In the genomic region with DNA sequence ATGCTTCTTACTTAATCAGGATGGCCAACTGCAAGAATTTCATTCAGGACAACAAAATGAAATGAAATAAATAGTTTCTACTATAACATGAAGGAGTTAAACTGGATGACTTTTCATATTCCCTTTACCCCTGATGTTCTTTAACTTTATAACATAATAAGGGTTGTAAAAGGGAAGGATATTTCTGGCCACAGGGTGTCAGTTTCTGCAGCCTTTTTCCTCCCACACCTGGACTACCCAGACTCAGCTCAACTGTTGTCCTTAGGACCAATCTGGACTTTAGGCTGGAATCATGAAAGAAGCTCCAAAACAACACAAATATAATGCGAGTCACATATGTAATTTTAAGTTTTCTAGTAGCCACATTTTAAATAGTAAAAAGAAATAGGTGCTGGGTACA, we compare ENCODE assay signal across 20 cellular contexts. TPM values are rescaled to one million over a fixed set of nuclear protein-coding genes. Genes with fewer than 3 reads are reported as not detected.
DNase-seq lines count a peak whose midpoint lies in the region; ATAC-seq and TF ChIP-seq lines count a peak whose summit lies in the region.
"Had no signal": no experiment of that assay in that cellular context is flagged by ENCODE, and none has a peak within 500 bp of the region (broad histone marks: within the 10 kb centered on the region; RNA-seq: fewer than 3 reads in every experiment).

No MANE protein-coding gene starts in this region.

- H3K36me3 ChIP-seq in IMR-90 (ENCODE audit: control insufficient read depth, insufficient read depth, low read length): no peaks in the 10 kb centered on the region
- no peaks in the 10 kb centered on the region for H3K36me3 ChIP-seq in PC-3 (ENCODE audit: low read depth, low read length)
- H3K36me3 ChIP-seq in transverse colon: no peaks in the 10 kb centered on the region
- H3K36me3 ChIP-seq: Peyer's patch had no signal

- no peak overlapping the region for H2BK15ac ChIP-seq in IMR-90 (ENCODE audit: low read depth, low read length)

- no peaks in the 10 kb centered on the region for H3K9me2 ChIP-seq in PC-3 (replicated peaks; ENCODE audit: low read length)

- no peaks in the 10 kb centered on the region for H3K79me1 ChIP-seq in IMR-90 (ENCODE audit: low read depth in 1 of 2, low read length in 2 of 2)

- no peak for ATAC-seq in IMR-90 (ENCODE audit: low read depth)
- peak; percentile 50; the same call in 1 of the 2 replicates for ATAC-seq in PC-3
- peak; percentile 89 for ATAC-seq in left colon
- no peak for ATAC-seq in HG03469 (IDR thresholded peaks at IDR 0.05; ENCODE audit: unreplicated experiment)
- ATAC-seq in HG02610 (IDR thresholded peaks at IDR 0.05; ENCODE audit: unreplicated experiment): no peak
- ATAC-seq: Right ventricle myocardium inferior had no signal

- no peak overlapping the region for H3K56ac ChIP-seq in IMR-90 (ENCODE audit: extremely low read depth, insufficient read depth, low read length)

- H3K79me2 ChIP-seq in PC-3 (ENCODE audit: low read length): no peaks in the 10 kb centered on the region

- in situ Hi-C loops in IMR-90 (cut with MboI; ENCODE audit: low sequenced_read_pairs): no loop called here
- in situ Hi-C loops in transverse colon (cut with MboI; ENCODE audit: low pct_ligation_motif_present in 1 of 4, low pct_unique_long_range_greater_than_20kb in 1 of 4, low sequenced_read_pairs in 3 of 4): no loop called here

- no peak for TF ChIP-seq EP300 in transverse colon (IDR thresholded peaks at IDR 0.05; ENCODE audit: low read depth)

- no peak overlapping the region for H4K8ac ChIP-seq in IMR-90 (ENCODE audit: low read depth in 2 of 2, low read length in 2 of 2)

- TF ChIP-seq RAD21 in IMR-90 (IDR thresholded peaks at IDR 0.05; ENCODE audit: low read length): no peak

- POLR2A ChIA-PET in IMR-90 (lab: Charles Lee; ENCODE audit: unreplicated experiment) (no interaction called here), PC-3 (lab: Charles Lee; ENCODE audit: unreplicated experiment) (no interaction called here)

- H3K27ac ChIP-seq in IMR-90 (ENCODE audit: insufficient read depth, low read length) (no peak overlapping the region), PC-3 (ENCODE audit: low read length) (no peak overlapping the region), transverse colon (peak overlapping the region; percentile 52 to 87 (median 79))
- H3K27ac ChIP-seq: Peyer's patch had no signal

- H2BK5ac ChIP-seq in IMR-90 (ENCODE audit: low read depth, low read length, poor library complexity, severe bottlenecking): no peak overlapping the region

- dilution Hi-C loops in IMR-90 (cut with HindIII; ENCODE audit: low sequenced_read_pairs, unreplicated experiment): no loop called here

- H3K4me3 ChIP-seq in IMR-90 (ENCODE audit: insufficient read depth, low read depth, low read length) (no peak overlapping the region), PC-3 (ENCODE audit: low read length) (no peak overlapping the region), transverse colon (peak overlapping the region in 1 of 4 donors; percentile 17)
- H3K4me3 ChIP-seq: Peyer's patch had no signal

- H2BK120ac ChIP-seq in IMR-90 (ENCODE audit: low read depth, low read length): no peak overlapping the region

- DNase-seq in IMR-90 (no peak), PC-3 (peak; percentile 12), left colon (peak in 1 of 2 donors; percentile 47), transverse colon (peak; percentile 21), DMS153 (lab: John Stamatoyannopoulos, UW) (no peak)
- DNase-seq: CD4-positive, CD25-positive, alpha-beta regulatory T cell; COR-L47; DMS 273 treated with DMSO at 0.1 percent for 48 hours; H7; KG1; NCI-H1417; NCI-H187; NCI-H226; NCI-H524; Peyer's patch; SW 1271 had no signal

- no peak overlapping the region for H4K91ac ChIP-seq in IMR-90 (ENCODE audit: insufficient read depth, low read depth, low read length)

- H3K9me1 ChIP-seq in IMR-90 (ENCODE audit: insufficient read depth, low read length): peaks cover 3% of the 10 kb centered on the region; the same call in 1 of the 2 replicates

- no CpG with 5 or more reads among the region's 1 CpG for WGBS in IMR-90 (ENCODE audit: extremely low coverage in 2 of 2, insufficient read length in 1 of 2), 2 experiments
- WGBS in transverse colon (ENCODE audit: low coverage in 1 of 2), 2 donors: 33 to 72% methylated on average over 1 of the region's 1 CpG

- no peak overlapping the region for H4K5ac ChIP-seq in IMR-90 (ENCODE audit: low read depth, low read length)

- H2AK9ac ChIP-seq in IMR-90 (replicated peaks; ENCODE audit: low read depth, low read length, poor library complexity): no peak overlapping the region

- H3K18ac ChIP-seq in IMR-90 (ENCODE audit: low read depth, low read length): no peak overlapping the region

- H3K4me2 ChIP-seq in IMR-90 (ENCODE audit: low read depth, low read length) (no peak overlapping the region), PC-3 (ENCODE audit: low read length) (no peak overlapping the region)

- TF ChIP-seq CTCF in IMR-90 (conservative IDR thresholded peaks at IDR 0.05; ENCODE audit: low read depth, low read length) (no peak), PC-3 (conservative IDR thresholded peaks at IDR 0.05; ENCODE audit: low read depth, low read length) (no peak), transverse colon (IDR thresholded peaks at IDR 0.05) (peak in 1 of 5 experiments; percentile 11)

- intact Hi-C loops in IMR-90 (cut with micrococcal nuclease) (no loop called here), PC-3 (cut with micrococcal nuclease) (no loop called here), left colon (cut with DNase I, micrococcal nuclease) (no loop called here), transverse colon (cut with DNase I; ENCODE audit: low total_unique reads) (no loop called here)

- no peaks in the 10 kb centered on the region for H3K27me3 ChIP-seq in IMR-90 (ENCODE audit: control insufficient read depth, insufficient read depth, low read length)
- H3K27me3 ChIP-seq in PC-3 (ENCODE audit: low read length): no peaks in the 10 kb centered on the region
- no peaks in the 10 kb centered on the region for H3K27me3 ChIP-seq in transverse colon
- H3K27me3 ChIP-seq: Peyer's patch had no signal

- H3K23ac ChIP-seq in IMR-90 (ENCODE audit: low read depth, low read length): no peak overlapping the region

- H3K14ac ChIP-seq in IMR-90 (replicated peaks; ENCODE audit: low read depth, low read length): no peak overlapping the region

- H4K20me1 ChIP-seq in IMR-90 (ENCODE audit: insufficient read depth, low read length): no peaks in the 10 kb centered on the region
- no peaks in the 10 kb centered on the region for H4K20me1 ChIP-seq in PC-3 (ENCODE audit: low read length)

- H3K4ac ChIP-seq in IMR-90 (ENCODE audit: low read depth, low read length): no peak overlapping the region

- peaks cover 2% of the 10 kb centered on the region; the same call in 1 of the 2 replicates for H3K4me1 ChIP-seq in IMR-90 (ENCODE audit: control insufficient read depth, insufficient read depth, low read length)
- H3K4me1 ChIP-seq in PC-3 (ENCODE audit: insufficient read depth, low read length): peaks cover 22% of the 10 kb centered on the region
- peaks cover 4 to 45% (median 25%) of the 10 kb centered on the region in 4 donors for H3K4me1 ChIP-seq in transverse colon

- BruUV-seq in IMR-90 (replicated peaks; lab: Mats Ljungman, UMichigan) (no TSS peak), PC-3 (replicated peaks; lab: Mats Ljungman, UMichigan) (no TSS peak)

- H2BK20ac ChIP-seq in IMR-90 (ENCODE audit: low read depth, low read length): 0 out of 2 replicates have a peak overlapping the region, but pooled peaks have one; percentile 9

- no peak overlapping the region for H2AFZ ChIP-seq in IMR-90 (replicated peaks; ENCODE audit: low read length, poor library complexity)
- H2AFZ ChIP-seq in PC-3 (ENCODE audit: low read length): no peak overlapping the region

- CTCF ChIA-PET in IMR-90 (lab: Yijun Ruan, JAX) (no interaction called here), PC-3 (lab: Charles Lee) (interaction anchor here (0.6 to 0.9 kb wide), 3 partner anchors 56 to 110 kb away, joined by 3 to 9 read pairs (median 4); no protein-coding TSS in a partner anchor)

- TF ChIP-seq POLR2A in IMR-90 (IDR thresholded peaks at IDR 0.05; ENCODE audit: low read depth, low read length) (no peak), transverse colon (IDR thresholded peaks at IDR 0.05) (no peak)

- H3F3A ChIP-seq in PC-3 (ENCODE audit: low read length, unreplicated experiment): no peaks in the 10 kb centered on the region

- H3K9me3 ChIP-seq in IMR-90 (ENCODE audit: control insufficient read depth, insufficient read depth, low read length): no peaks in the 10 kb centered on the region; the same call in 1 of the 2 replicates
- no peaks in the 10 kb centered on the region for H3K9me3 ChIP-seq in PC-3 (ENCODE audit: low read length)
- H3K9me3 ChIP-seq in transverse colon: no peaks in the 10 kb centered on the region
- H3K9me3 ChIP-seq: Peyer's patch had no signal

- H2AK5ac ChIP-seq in IMR-90 (ENCODE audit: low read depth, low read length): no peak overlapping the region

- H3K9ac ChIP-seq in IMR-90 (ENCODE audit: low read depth, low read length) (no peak overlapping the region), PC-3 (ENCODE audit: low read length) (no peak overlapping the region)

TF ChIP-seq in IMR-90, 13 proteins besides CTCF, POLR2A, EP300 and RAD21 (continues in another document):
- TF ChIP-seq BHLHE40 (IDR thresholded peaks at IDR 0.05; ENCODE audit: low read depth, low read length) (no peak), CHD1 (IDR thresholded peaks at IDR 0.05; ENCODE audit: low read depth, low read length) (no peak), MAFK (IDR thresholded peaks at IDR 0.05; ENCODE audit: low read depth, low read length) (no peak), RCOR1 (IDR thresholded peaks at IDR 0.05; ENCODE audit: insufficient replicate concordance, low read length) (no peak)
- TF ChIP-seq, protein P1, sequence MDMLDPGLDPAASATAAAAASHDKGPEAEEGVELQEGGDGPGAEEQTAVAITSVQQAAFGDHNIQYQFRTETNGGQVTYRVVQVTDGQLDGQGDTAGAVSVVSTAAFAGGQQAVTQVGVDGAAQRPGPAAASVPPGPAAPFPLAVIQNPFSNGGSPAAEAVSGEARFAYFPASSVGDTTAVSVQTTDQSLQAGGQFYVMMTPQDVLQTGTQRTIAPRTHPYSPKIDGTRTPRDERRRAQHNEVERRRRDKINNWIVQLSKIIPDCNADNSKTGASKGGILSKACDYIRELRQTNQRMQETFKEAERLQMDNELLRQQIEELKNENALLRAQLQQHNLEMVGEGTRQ (IDR thresholded peaks at IDR 0.05; ENCODE audit: low read depth, low read length): no peak

RNA-seq across cellular contexts. Expression of a gene that starts 43.4 kb away (rescaled TPM):
- not detected in 2 replicates for total RNA-seq in IMR-90 (2012; rRNA removed)
- polyA plus RNA-seq in IMR-90 (2012; rRNA removed): not detected in 2 replicates
- not detected in 2 replicates for polyA plus RNA-seq in IMR-90 (2012; cell fraction: cytosol; rRNA removed)
- polyA plus RNA-seq in IMR-90 (2012; cell fraction: nucleus; rRNA removed; ENCODE audit: low replicate concordance): not detected in 2 replicates
- total RNA-seq in PC-3 (2014; rRNA removed): not detected in 2 replicates
- total RNA-seq in left colon: not detected
- total RNA-seq in transverse colon: not detected
- total RNA-seq: CD4-positive, CD25-positive, alpha-beta regulatory T cell; H7; Peyer's patch; Right ventricle myocardium inferior; SK-MEL-5 had no signal
- polyA plus RNA-seq: CD4-positive, CD25-positive, alpha-beta regulatory T cell had no signal

RNA-seq across cellular contexts. Expression of a gene that starts 44.0 kb away (rescaled TPM):
- total RNA-seq in IMR-90 (2012; rRNA removed): 24.9 and 40.8 TPM in 2 replicates
- polyA plus RNA-seq in IMR-90 (2012; rRNA removed): 6.7 and 9.0 TPM in 2 replicates
- 0.88 and 3.8 TPM in 2 replicates for polyA plus RNA-seq in IMR-90 (2012; cell fraction: cytosol; rRNA removed)
- polyA plus RNA-seq in IMR-90 (2012; cell fraction: nucleus; rRNA removed; ENCODE audit: low replicate concordance): 2.5 and 11.4 TPM in 2 replicates
- total RNA-seq in PC-3 (2014; rRNA removed): 26.1 and 33.9 TPM in 2 replicates
- 10 to 100 TPM; 63.2 to 63.8 TPM for total RNA-seq in left colon
- 10 to 100 TPM; 11.3 to 83.8 (median 69.0) TPM for total RNA-seq in transverse colon

Comparison
In these comparisons a context has a peak if more than half of its experiments do, and no peak if none do; other contexts are left out.
1. ATAC-seq: peak in PC-3 (single experiment) and left colon (single experiment); none in IMR-90 (single experiment), HG03469 (single experiment) and HG02610 (single experiment).
2. DNase-seq: peak in PC-3 (single experiment) and transverse colon (single experiment); none in IMR-90 (single experiment) and DMS153 (single experiment).
3. H3K27ac ChIP-seq: peak in transverse colon (4 of 4); none in IMR-90 (single experiment) and PC-3 (single experiment).